Comparison of ENCODE assay signal across 8 cellular contexts in genomic region chr7:34133983-34134782, GRCh38.
DNase-seq lines count a peak whose midpoint lies in the region; ATAC-seq and TF ChIP-seq lines count a peak whose summit lies in the region.

No MANE protein-coding gene starts in this region.

- no peaks in the 10 kb centered on the region for H3K4me1 ChIP-seq in SJCRH30

- H3K9me3 ChIP-seq in SJCRH30 (replicated peaks) = no peaks in the 10 kb centered on the region

- ATAC-seq in HG03571 (IDR thresholded peaks at IDR 0.05; ENCODE audit: unreplicated experiment) (no peak), HG02759 (IDR thresholded peaks at IDR 0.05; ENCODE audit: unreplicated experiment) (no peak)

- peak; percentile 89 for TF ChIP-seq CTCF in epithelial cell of proximal tubule (conservative IDR thresholded peaks at IDR 0.05; ENCODE audit: low read depth, low read length)

- DNase-seq in activated T-cell treated with anti-CD3 and anti-CD28 coated beads for 48 hours (ENCODE audit: low read depth) (peak; percentile 5), activated T-cell treated with anti-CD3 and anti-CD28 coated beads for 4 hours (no peak), LHCN-M2 (ENCODE audit: low read depth) (peak; percentile 76), SJCRH30 (peak; percentile 53 to 72), epithelial cell of proximal tubule (ENCODE audit: low read depth) (no peak), midbrain (lab: John Stamatoyannopoulos, UW) (peak; percentile 41)

- peaks cover 10% of the 10 kb centered on the region; the same call in 1 of the 2 replicates for H3K27me3 ChIP-seq in SJCRH30

- no peak overlapping the region for H3K27ac ChIP-seq in SJCRH30

- H3K4me3 ChIP-seq in SJCRH30 = no peak overlapping the region
- no peak overlapping the region for H3K4me3 ChIP-seq in epithelial cell of proximal tubule (ENCODE audit: low read depth, low read length)

- H3K36me3 ChIP-seq in SJCRH30 = no peaks in the 10 kb centered on the region

Comparison
In these comparisons a context has a peak if more than half of its experiments do, and no peak if none do; other contexts are left out.
1. DNase-seq: peak in activated T-cell treated with anti-CD3 and anti-CD28 coated beads for 48 hours (single experiment), LHCN-M2 (single experiment), SJCRH30 (2 of 2) and midbrain (single experiment); none in activated T-cell treated with anti-CD3 and anti-CD28 coated beads for 4 hours (single experiment) and epithelial cell of proximal tubule (single experiment).